8 cellular contexts compared by ENCODE assay signal in genomic region chr1:9110669-9111356, GRCh38. TPM values are rescaled to one million over a fixed set of nuclear protein-coding genes. Genes with fewer than 3 reads are reported as not detected.
DNase-seq lines count a peak whose midpoint lies in the region; ATAC-seq and TF ChIP-seq lines count a peak whose summit lies in the region.

No MANE protein-coding gene starts in this region.

- H3K4me3 Mint-ChIP-seq in T-helper 2 cell treated with Interferon-gamma antibody and Interleukin-4, amounts not matched to agents 5 μg/mL and 100 μg/mL, for 36 hours = no peak overlapping the region

- H3K27ac Mint-ChIP-seq in T-helper 2 cell treated with Interferon-gamma antibody and Interleukin-4, amounts not matched to agents 5 μg/mL and 100 μg/mL, for 36 hours = no peak overlapping the region

- no peaks in the 10 kb centered on the region for H3K9me3 Mint-ChIP-seq in T-helper 2 cell treated with Interferon-gamma antibody and Interleukin-4, amounts not matched to agents 5 μg/mL and 100 μg/mL, for 36 hours

- H3K4me1 Mint-ChIP-seq in T-helper 2 cell treated with Interferon-gamma antibody and Interleukin-4, amounts not matched to agents 5 μg/mL and 100 μg/mL, for 36 hours (ENCODE audit: low read depth) = peaks cover 8% of the 10 kb centered on the region

- no peaks in the 10 kb centered on the region for H3K36me3 Mint-ChIP-seq in T-helper 2 cell treated with Interferon-gamma antibody and Interleukin-4, amounts not matched to agents 5 μg/mL and 100 μg/mL, for 36 hours (ENCODE audit: low read depth)

- intact Hi-C loops in left ventricle myocardium superior (cut with micrococcal nuclease) = no loop called here

- TF ChIP-seq CTCF in GM12873 (IDR thresholded peaks at IDR 0.05; ENCODE audit: insufficient read depth, low read depth, low read length, missing control alignments) = peak; percentile 93

- DNase-seq in NCI-H1092 (lab: John Stamatoyannopoulos, UW) (peak; percentile 69), amniotic stem cell (lab: John Stamatoyannopoulos, UW) (peak; percentile 70), left ventricle myocardium superior (peak; percentile 92), retina (peak; percentile 84)
- DNase-seq in T-helper 2 cell treated with Interferon-gamma antibody and Interleukin-4, amounts not matched to agents 5 μg/mL and 100 μg/mL, for 36 hours (ENCODE audit: low spot score) = peak; percentile 74

- H3K27me3 Mint-ChIP-seq in T-helper 2 cell treated with Interferon-gamma antibody and Interleukin-4, amounts not matched to agents 5 μg/mL and 100 μg/mL, for 36 hours (ENCODE audit: low read depth) = no peaks in the 10 kb centered on the region

- ATAC-seq in left ventricle myocardium superior (peak; percentile 71), GM19324 (IDR thresholded peaks at IDR 0.05; ENCODE audit: low FRiP score, unreplicated experiment) (no peak), GM18868 (IDR thresholded peaks at IDR 0.05; ENCODE audit: unreplicated experiment) (no peak)

RNA-seq across cellular contexts. Expression of gene GPR157, which starts 18.1 kb away (rescaled TPM):
- total RNA-seq in left ventricle myocardium superior = 42.2 TPM

RNA-seq across cellular contexts. Expression of gene SLC2A5, which starts 41.4 kb away (rescaled TPM):
- total RNA-seq in left ventricle myocardium superior = 3.2 TPM
